In genomic region chr14:95140060-95140858, GRCh38 we compare ENCODE assay signal across 2 cellular contexts.
TF ChIP-seq lines count a peak whose summit lies in the region.

No MANE protein-coding gene starts in this region.

TF ChIP-seq in A549, 52 proteins besides CTCF, POLR2A, EP300 and RAD21:
- TF ChIP-seq RCOR1 (IDR thresholded peaks at IDR 0.05; ENCODE audit: low read depth, low read length) (no peak), FOSL2 (IDR thresholded peaks at IDR 0.05) (no peak), FOSL2 (CRISPR knock-in tag; IDR thresholded peaks at IDR 0.05) (no peak), SMC3 (IDR thresholded peaks at IDR 0.05) (no peak), FOXS1 (CRISPR knock-in tag; IDR thresholded peaks at IDR 0.05) (no peak), RFX5 (IDR thresholded peaks at IDR 0.05) (no peak), HOXB5 (CRISPR knock-in tag; IDR thresholded peaks at IDR 0.05) (no peak), FOSB (CRISPR knock-in tag; IDR thresholded peaks at IDR 0.05) (no peak), CEBPB (IDR thresholded peaks at IDR 0.05) (no peak), REST (IDR thresholded peaks at IDR 0.05) (no peak), NR3C1 (IDR thresholded peaks at IDR 0.05) (no peak), ELK1 (IDR thresholded peaks at IDR 0.05; ENCODE audit: low read depth, low read length) (no peak), HMGXB4 (CRISPR knock-in tag; IDR thresholded peaks at IDR 0.05; ENCODE audit: borderline replicate concordance) (no peak), NFE2L2 (conservative IDR thresholded peaks at IDR 0.05; ENCODE audit: low read length) (no peak), MYC (IDR thresholded peaks at IDR 0.05; ENCODE audit: borderline replicate concordance, low read length) (no peak), CHD4 (IDR thresholded peaks at IDR 0.05; ENCODE audit: borderline replicate concordance) (no peak), HDAC2 (IDR thresholded peaks at IDR 0.05) (no peak), CBX2 (IDR thresholded peaks at IDR 0.05; ENCODE audit: borderline replicate concordance, low read depth) (no peak)

TF ChIP-seq in HepG2, 621 proteins besides CTCF, POLR2A, EP300 and RAD21:
- TF ChIP-seq KDM6A (CRISPR knock-in tag; IDR thresholded peaks at IDR 0.05; ENCODE audit: low read depth) (no peak), ZNF276 (CRISPR knock-in tag; IDR thresholded peaks at IDR 0.05; ENCODE audit: low read depth) (no peak), ZNF556 (CRISPR knock-in tag; IDR thresholded peaks at IDR 0.05; ENCODE audit: borderline replicate concordance) (no peak), NFYC (CRISPR knock-in tag; IDR thresholded peaks at IDR 0.05) (no peak), ZZZ3 (CRISPR knock-in tag; IDR thresholded peaks at IDR 0.05; ENCODE audit: borderline replicate concordance) (no peak), FOXO1 (CRISPR knock-in tag; IDR thresholded peaks at IDR 0.05) (no peak), CHD2 (IDR thresholded peaks at IDR 0.05; ENCODE audit: low read depth, low read length) (no peak), JUND (CRISPR knock-in tag; IDR thresholded peaks at IDR 0.05) (no peak), SIN3A (IDR thresholded peaks at IDR 0.05; ENCODE audit: borderline replicate concordance, low read depth, low read length) (no peak), ZNF354B (CRISPR knock-in tag; IDR thresholded peaks at IDR 0.05) (no peak), SCMH1 (CRISPR knock-in tag; IDR thresholded peaks at IDR 0.05; ENCODE audit: borderline replicate concordance) (no peak), ZNF839 (CRISPR knock-in tag; IDR thresholded peaks at IDR 0.05; ENCODE audit: borderline replicate concordance) (no peak), ZKSCAN8 (CRISPR knock-in tag; IDR thresholded peaks at IDR 0.05; ENCODE audit: borderline replicate concordance) (no peak)
